ENCODE assay signal across 20 cellular contexts in the genomic region with DNA sequence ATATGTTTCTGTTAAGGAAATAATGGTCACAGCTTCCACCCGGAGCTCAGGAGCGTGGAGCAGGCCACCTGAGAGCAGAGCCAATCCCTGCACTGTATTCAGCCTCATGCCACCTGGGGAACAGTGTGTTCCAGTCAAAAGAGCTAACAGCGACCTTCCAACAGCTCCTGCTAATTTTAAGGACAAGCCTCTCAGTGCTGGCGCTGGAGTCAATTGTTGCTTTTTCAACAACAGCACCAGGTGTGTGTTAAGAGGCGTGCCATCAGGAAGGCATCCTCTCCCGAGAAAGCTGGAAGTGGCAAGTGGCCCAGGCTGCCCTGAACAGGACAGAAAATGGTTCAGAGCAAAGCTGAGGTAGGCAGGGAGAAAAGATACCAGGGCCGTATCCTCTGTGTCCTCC.
"Had no signal": no experiment of that assay in that cellular context is flagged by ENCODE, and none has a peak within 500 bp of the region (broad histone marks: within the 10 kb centered on the region; RNA-seq: fewer than 3 reads in every experiment).

No MANE protein-coding gene starts in this region.

- ATAC-seq: activated CD4-positive, CD25-positive, alpha-beta regulatory T cell treated with anti-CD3 and anti-CD28 coated beads, Interleukin-2, amount 50 U/mL, for 24 hours; activated T-cell treated with anti-CD3 and anti-CD28 coated beads, Interleukin-2, amount 50 U/mL, for 4 hours; lower lobe of right lung; naive thymus-derived CD8-positive, alpha-beta T cell; stimulated activated memory B cell treated with anti-CD40 and anti-IgM and Interleukin-4, amounts not matched to agents 10 μg/mL and 1 μg/mL and 100 μg/mL, for 72 hours had no signal

- H3K27ac ChIP-seq: lower lobe of right lung, neutrophil, spleen, testis had no signal

- H3K4me1 ChIP-seq: lower lobe of right lung, spleen, testis had no signal

- H3K9me3 ChIP-seq: neutrophil, testis had no signal

- DNase-seq: activated CD4-positive, alpha-beta T cell treated with anti-CD3 and anti-CD28 coated beads, Interleukin-2, amount 50 U/mL, for 1 hour; activated CD8-positive, alpha-beta memory T cell treated with anti-CD3 and anti-CD28 coated beads, Interleukin-2, amount 50 U/mL, for 4 hours; activated naive CD4-positive, alpha-beta T cell treated with anti-CD3 and anti-CD28 coated beads for 36 hours; activated T-cell treated with anti-CD3 and anti-CD28 coated beads, Interleukin-2, amount 50 U/mL, for 4 hours; aorta; cortex of kidney; erythroblast; foreskin melanocyte; glutamatergic neuron; hippocampal formation; islet precursor cell; lower lobe of right lung; naive thymus-derived CD8-positive, alpha-beta T cell; spleen; stimulated activated CD4-positive, alpha-beta T cell treated with anti-CD3 and anti-CD28 coated beads, Interleukin-4, amount 100 ng/mL, for 4 hours; testis had no signal

- H3K4me3 ChIP-seq: lower lobe of right lung, spleen, testis had no signal

- FAIRE-seq: endometrium had no signal

- H3K27me3 ChIP-seq: neutrophil, testis had no signal

- H3K36me3 ChIP-seq: lower lobe of right lung, neutrophil, spleen had no signal
